2 cellular contexts compared by ENCODE assay signal in genomic region chr12:31745242-31745641, GRCh38.
TF ChIP-seq lines count a peak whose summit lies in the region.

No MANE protein-coding gene starts in this region.

TF ChIP-seq in K562, 482 proteins besides CTCF, POLR2A, EP300 and RAD21:
- TF ChIP-seq EP400 (IDR thresholded peaks at IDR 0.05) (0 out of 2 replicates have a peak, but pooled peaks have one; percentile 19), CHD2 (IDR thresholded peaks at IDR 0.05; ENCODE audit: low read depth, low read length) (no peak), HMG20B (CRISPR knock-in tag; IDR thresholded peaks at IDR 0.05) (no peak), NCOA6 (IDR thresholded peaks at IDR 0.05) (no peak), NR0B1 (IDR thresholded peaks at IDR 0.05; ENCODE audit: partially characterized antibody) (no peak), ZKSCAN1 (IDR thresholded peaks at IDR 0.05; ENCODE audit: low read depth, low read length) (no peak), MCM2 (IDR thresholded peaks at IDR 0.05; ENCODE audit: low read depth) (no peak), USF2 (CRISPR knock-in tag; IDR thresholded peaks at IDR 0.05) (no peak)
TF ChIP-seq in K562: peak in this region for 1.

TF ChIP-seq in GM23338, 12 proteins besides CTCF, POLR2A, EP300 and RAD21:
- TF ChIP-seq EZH2phosphoT487 (IDR thresholded peaks at IDR 0.05; ENCODE audit: unreplicated experiment) (no peak), POLR2AphosphoS5 (IDR thresholded peaks at IDR 0.05; ENCODE audit: low read depth) (no peak), ZNF331 (CRISPR knock-in tag; IDR thresholded peaks at IDR 0.05; ENCODE audit: low read depth) (no peak), JUNB (IDR thresholded peaks at IDR 0.05; ENCODE audit: unreplicated experiment) (no peak), REST (IDR thresholded peaks at IDR 0.05; ENCODE audit: unreplicated experiment) (no peak), STAT1 (IDR thresholded peaks at IDR 0.05; ENCODE audit: unreplicated experiment) (no peak), ZNF462 (CRISPR knock-in tag; IDR thresholded peaks at IDR 0.05) (no peak), EZH2 (IDR thresholded peaks at IDR 0.05; ENCODE audit: low read depth, unreplicated experiment) (no peak), CREB1 (CRISPR knock-in tag; IDR thresholded peaks at IDR 0.05; ENCODE audit: low read depth) (no peak), NANOG (IDR thresholded peaks at IDR 0.05; ENCODE audit: borderline replicate concordance) (no peak), ZNF114 (CRISPR knock-in tag; IDR thresholded peaks at IDR 0.05) (no peak), ETS1 (IDR thresholded peaks at IDR 0.05) (no peak)
